15 cellular contexts compared by ENCODE assay signal in genomic region chr11:2214527-2215229, GRCh38. TPM values are rescaled to one million over a fixed set of nuclear protein-coding genes. Genes with fewer than 3 reads are reported as not detected.
DNase-seq lines count a peak whose midpoint lies in the region; ATAC-seq and TF ChIP-seq lines count a peak whose summit lies in the region.
"Had no signal": no experiment of that assay in that cellular context is flagged by ENCODE, and none has a peak within 500 bp of the region (broad histone marks: within the 10 kb centered on the region; RNA-seq: fewer than 3 reads in every experiment).

No MANE protein-coding gene starts in this region.

- in situ Hi-C loops in GM13977 (cut with MboI; ENCODE audit: low pct_unique_long_range_greater_than_20kb, low sequenced_read_pairs, unreplicated experiment) = no loop called here

- H3K36me3 Mint-ChIP-seq in stimulated activated effector memory CD8-positive, alpha-beta T cell treated with anti-CD3 and anti-CD28 coated beads, Interleukin-12 subunit alpha, Interleukin-12 subunit beta, amount 100 ng/mL, for 72 hours = no peaks in the 10 kb centered on the region

- DNase-seq in activated gamma-delta T cell treated with Interleukin-2 at 50 U/mL for 16 hours = peak; percentile 3
- DNase-seq in activated gamma-delta T cell (lab: John Stamatoyannopoulos, UW) = no peak
- peak; percentile 23 to 68 for DNase-seq in NCI-H526 (lab: John Stamatoyannopoulos, UW)
- peak; percentile 40 for DNase-seq in left lobe of liver (ENCODE audit: low spot score)
- DNase-seq in stimulated activated effector memory CD8-positive, alpha-beta T cell treated with anti-CD3 and anti-CD28 coated beads, Interleukin-12 subunit alpha, Interleukin-12 subunit beta, amount 100 ng/mL, for 72 hours (ENCODE audit: low spot score in 2 of 2) = no peak
- DNase-seq in NOMO-1 treated with DMSO at 0.1 percent for 48 hours (lab: John Stamatoyannopoulos, UW; ENCODE audit: unreplicated experiment) = no peak
- DNase-seq in GM13977 (ENCODE audit: low spot score) = no peak
- DNase-seq: foreskin melanocyte; MM.1S; NCI-H345; Right ventricle myocardium superior; stimulated activated naive CD4-positive, alpha-beta T cell had no signal

- no peak for TF ChIP-seq CTCF in GM13977 (IDR thresholded peaks at IDR 0.05; ENCODE audit: extremely low read depth, insufficient read depth, missing control alignments)

- no peaks in the 10 kb centered on the region for H3K9me3 Mint-ChIP-seq in stimulated activated effector memory CD8-positive, alpha-beta T cell treated with anti-CD3 and anti-CD28 coated beads, Interleukin-12 subunit alpha, Interleukin-12 subunit beta, amount 100 ng/mL, for 72 hours

- H3K4me1 Mint-ChIP-seq in stimulated activated effector memory CD8-positive, alpha-beta T cell treated with anti-CD3 and anti-CD28 coated beads, Interleukin-12 subunit alpha, Interleukin-12 subunit beta, amount 100 ng/mL, for 72 hours = peaks cover 39% of the 10 kb centered on the region

- H3K27ac Mint-ChIP-seq in stimulated activated effector memory CD8-positive, alpha-beta T cell treated with anti-CD3 and anti-CD28 coated beads, Interleukin-12 subunit alpha, Interleukin-12 subunit beta, amount 100 ng/mL, for 72 hours = peak overlapping the region; percentile 87

- no peak for ATAC-seq in left lobe of liver
- ATAC-seq in stimulated activated effector memory CD8-positive, alpha-beta T cell treated with anti-CD3 and anti-CD28 coated beads, Interleukin-12 subunit alpha, Interleukin-12 subunit beta, amount 100 ng/mL, for 72 hours = no peak
- no peak for ATAC-seq in HG03460 (IDR thresholded peaks at IDR 0.05; ENCODE audit: unreplicated experiment)
- ATAC-seq: pancreas had no signal

- peak overlapping the region; percentile 55 for H3K4me3 Mint-ChIP-seq in stimulated activated effector memory CD8-positive, alpha-beta T cell treated with anti-CD3 and anti-CD28 coated beads, Interleukin-12 subunit alpha, Interleukin-12 subunit beta, amount 100 ng/mL, for 72 hours

RNA-seq across cellular contexts. Expression of gene TH, which starts 43.1 kb away (rescaled TPM):
- total RNA-seq in left lobe of liver = not detected
- total RNA-seq: Right ventricle myocardium superior had no signal

RNA-seq across cellular contexts. Expression of gene INS, which starts 53.7 kb away (rescaled TPM):
- total RNA-seq in left lobe of liver = not detected
- total RNA-seq: dermis microvascular lymphatic vessel endothelial cell, Right ventricle myocardium superior had no signal

RNA-seq across cellular contexts. Expression of gene ASCL2, which starts 55.7 kb away (rescaled TPM):
- total RNA-seq in left lobe of liver = 0.83 TPM
- total RNA-seq: dermis microvascular lymphatic vessel endothelial cell had no signal

Comparison
In these comparisons a context has a peak if more than half of its experiments do, and no peak if none do; other contexts are left out.
1. DNase-seq: peak in activated gamma-delta T cell treated with Interleukin-2 at 50 U/mL for 16 hours (single experiment), NCI-H526 (2 of 2) and left lobe of liver (single experiment); none in activated gamma-delta T cell (single experiment), stimulated activated effector memory CD8-positive, alpha-beta T cell treated with anti-CD3 and anti-CD28 coated beads, Interleukin-12 subunit alpha, Interleukin-12 subunit beta, amount 100 ng/mL, for 72 hours (0 of 2), NOMO-1 treated with DMSO at 0.1 percent for 48 hours (single experiment) and GM13977 (single experiment).